Comparison of ENCODE assay signal across 9 cellular contexts in the genomic region with DNA sequence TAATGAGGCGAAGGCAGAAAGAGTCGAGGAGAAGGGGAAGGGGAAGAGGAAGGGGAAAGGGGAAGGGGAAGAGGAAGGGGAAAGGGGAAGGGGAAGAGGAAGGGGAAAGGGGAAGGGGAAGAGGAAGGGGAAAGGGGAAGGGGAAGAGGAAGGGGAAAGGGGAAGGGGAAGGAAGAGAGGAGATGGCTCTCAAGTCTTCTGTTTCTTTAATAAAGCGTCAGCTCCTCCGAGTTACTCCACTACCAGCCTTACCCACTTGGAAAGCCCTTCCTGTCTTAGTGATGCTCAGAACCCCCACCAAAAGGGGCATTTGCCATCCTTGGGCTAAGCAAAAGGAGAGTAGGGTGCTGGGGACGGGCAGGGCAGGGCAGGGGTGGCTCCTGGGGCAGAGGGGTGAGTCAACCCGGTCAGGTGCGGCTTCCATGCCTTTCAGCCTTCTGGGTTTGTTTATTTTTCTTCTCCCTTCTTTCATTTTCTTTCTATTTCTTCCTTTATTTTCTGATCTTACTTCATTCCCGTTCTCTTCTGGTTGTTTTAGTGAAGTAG. TPM values are rescaled to one million over a fixed set of nuclear protein-coding genes. Genes with fewer than 3 reads are reported as not detected.
DNase-seq lines count a peak whose midpoint lies in the region; ATAC-seq and TF ChIP-seq lines count a peak whose summit lies in the region.
"Had no signal": no experiment of that assay in that cellular context is flagged by ENCODE, and none has a peak within 500 bp of the region (broad histone marks: within the 10 kb centered on the region; RNA-seq: fewer than 3 reads in every experiment).

No MANE protein-coding gene starts in this region.

- peak; percentile 6 for DNase-seq in DMS114 treated with DMSO at 0.1 percent for 48 hours (lab: John Stamatoyannopoulos, UW; ENCODE audit: unreplicated experiment)
- no peak for DNase-seq in SJSA1 (ENCODE audit: low read depth in 1 of 2, low spot score in 2 of 2)
- peak in 1 of 3 donors; percentile 60 for DNase-seq in right cardiac atrium
- DNase-seq in progenitor cell of endocrine pancreas (ENCODE audit: low spot score, unreplicated experiment): no peak
- no peak for DNase-seq in ecto neural progenitor cell (ENCODE audit: low spot score)
- DNase-seq in NCI-H1092 (lab: John Stamatoyannopoulos, UW): no peak
- DNase-seq: NCI-H748 treated with DMSO at 0.1 percent for 48 hours had no signal

- peak overlapping the region; percentile 60 for H3K4me3 Mint-ChIP-seq in progenitor cell of endocrine pancreas (ENCODE audit: low read depth)

- ATAC-seq in right cardiac atrium (no peak), esophagus mucosa (no peak), GM18909 (IDR thresholded peaks at IDR 0.05; ENCODE audit: poor library complexity, unreplicated experiment) (no peak)

- intact Hi-C loops in right cardiac atrium (cut with DNase I): loop anchor here in 1 of 4 donors (10.0 kb wide), 1 partner anchor 61 kb away; no protein-coding TSS in a partner anchor

- H3K9me3 ChIP-seq in SJSA1 (replicated peaks) (peaks cover 6% of the 10 kb centered on the region; the same call in 1 of the 2 replicates), right cardiac atrium (ENCODE audit: control insufficient read depth, low read length) (no peaks in the 10 kb centered on the region)

- peaks cover 28% of the 10 kb centered on the region for H3K4me1 Mint-ChIP-seq in progenitor cell of endocrine pancreas (ENCODE audit: low read depth)

- TF ChIP-seq CTCF in progenitor cell of endocrine pancreas (IDR thresholded peaks at IDR 0.05; ENCODE audit: unreplicated experiment): no peak

- H3K27ac ChIP-seq in SJSA1 (no peak overlapping the region), right cardiac atrium (ENCODE audit: low read length) (peak overlapping the region; percentile 44)

- H3K36me3 ChIP-seq in SJSA1: no peaks in the 10 kb centered on the region

- peaks cover 10% of the 10 kb centered on the region for H3K27me3 Mint-ChIP-seq in progenitor cell of endocrine pancreas

- H3K4me1 ChIP-seq in SJSA1 (replicated peaks) (peaks cover 23% of the 10 kb centered on the region), right cardiac atrium (ENCODE audit: control insufficient read depth, insufficient read depth, low read length) (no peaks in the 10 kb centered on the region)

- no peak overlapping the region for H3K27ac Mint-ChIP-seq in progenitor cell of endocrine pancreas

- 50% methylated on average over 8 of the region's 8 CpGs for WGBS in right cardiac atrium

- peak overlapping the region; percentile 39 for H3K4me3 ChIP-seq in SJSA1
- H3K4me3 ChIP-seq in right cardiac atrium (ENCODE audit: low read length): peak overlapping the region; percentile 62

- peaks cover 2% of the 10 kb centered on the region for H3K36me3 Mint-ChIP-seq in progenitor cell of endocrine pancreas (ENCODE audit: insufficient read depth)

- H3K27me3 ChIP-seq in SJSA1 (replicated peaks): peaks cover 8% of the 10 kb centered on the region; the same call in 1 of the 2 replicates
- H3K27me3 ChIP-seq in right cardiac atrium (ENCODE audit: control insufficient read depth, insufficient read depth): no peaks in the 10 kb centered on the region

- H3K9me3 Mint-ChIP-seq in progenitor cell of endocrine pancreas (ENCODE audit: low read depth): no peaks in the 10 kb centered on the region

RNA-seq across cellular contexts. Expression of gene CLIC5, which starts 0.5 kb away (rescaled TPM):
- total RNA-seq in SJSA1 (2014; rRNA removed; shearing (Covaris generic)): 0.22 and 1.2 TPM in 2 replicates
- total RNA-seq in right cardiac atrium: 100 to 1,000 TPM; 115 to 150 (median 124) TPM
- 60.5 TPM for polyA plus RNA-seq in right cardiac atrium
- total RNA-seq in progenitor cell of endocrine pancreas: 28.4 and 35.9 TPM in 2 replicates
- total RNA-seq in esophagus mucosa: 0.24 TPM

Comparison
In these comparisons a context has a peak if more than half of its experiments do, and no peak if none do; other contexts are left out.
1. RNA of gene CLIC5, which starts 0.5 kb away (total RNA-seq): 115 to 150 TPM in right cardiac atrium and 28.4 to 35.9 TPM in progenitor cell of endocrine pancreas; 0.22 to 1.2 TPM in SJSA1 and 0.24 TPM in esophagus mucosa (single experiment); every median in the first group is over 10 times any median in the second.